Comparison of ENCODE assay signal across 1 cellular context in the genomic region with DNA sequence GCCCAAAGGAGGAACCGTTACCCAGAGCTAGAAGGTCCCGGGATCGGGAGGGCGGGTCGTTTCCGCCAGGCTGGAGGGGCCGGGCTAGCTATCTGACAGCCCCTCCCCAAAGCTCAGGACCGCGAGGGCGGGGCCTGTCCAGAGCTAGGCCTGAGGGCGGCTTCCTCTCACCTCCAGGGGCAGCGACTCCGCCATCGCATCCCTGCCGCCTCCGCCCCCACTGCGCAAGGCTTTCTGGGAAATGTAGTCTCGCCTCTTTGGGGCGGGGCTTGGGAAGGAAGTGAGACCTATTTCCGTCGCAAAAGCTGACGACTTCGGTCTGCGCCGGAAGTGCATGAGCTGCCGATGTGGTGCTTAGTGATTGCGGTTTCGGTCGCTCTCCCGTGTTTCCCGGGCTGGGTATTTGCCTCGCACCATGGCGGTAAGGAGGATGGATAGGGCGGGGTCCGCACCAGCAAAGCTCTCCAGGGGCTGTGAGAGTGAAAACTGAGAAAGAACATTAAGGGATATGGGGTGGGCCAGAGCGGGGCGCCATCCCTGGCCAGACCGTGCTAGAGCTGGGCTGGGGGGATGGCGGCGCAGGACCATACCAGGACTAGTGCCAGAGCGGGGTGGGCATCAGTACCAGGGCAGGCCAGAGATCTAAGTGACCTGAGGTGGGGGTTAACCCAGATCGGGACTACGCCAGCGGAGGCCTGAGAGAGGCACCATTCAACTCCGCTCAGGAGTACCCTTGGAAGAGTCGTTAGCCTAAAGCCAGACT.
A peak's percentile ranks its signal among the peaks of the same experiment; 100 is the strongest.
TF ChIP-seq lines count a peak whose summit lies in the region.

A gene (plus strand): TSS at position 327 of the 763 bp plus-strand sequence. CDS start 89 bp downstream, at position 416.

TF ChIP-seq in HepG2, 621 proteins besides CTCF, POLR2A, EP300 and RAD21 (continued from another document and continues in another):
- TF ChIP-seq, protein P1, sequence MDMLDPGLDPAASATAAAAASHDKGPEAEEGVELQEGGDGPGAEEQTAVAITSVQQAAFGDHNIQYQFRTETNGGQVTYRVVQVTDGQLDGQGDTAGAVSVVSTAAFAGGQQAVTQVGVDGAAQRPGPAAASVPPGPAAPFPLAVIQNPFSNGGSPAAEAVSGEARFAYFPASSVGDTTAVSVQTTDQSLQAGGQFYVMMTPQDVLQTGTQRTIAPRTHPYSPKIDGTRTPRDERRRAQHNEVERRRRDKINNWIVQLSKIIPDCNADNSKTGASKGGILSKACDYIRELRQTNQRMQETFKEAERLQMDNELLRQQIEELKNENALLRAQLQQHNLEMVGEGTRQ (IDR thresholded peaks at IDR 0.05; ENCODE audit: low read depth, low read length), result no peak
- TF ChIP-seq, protein P1 (CRISPR knock-in tag; IDR thresholded peaks at IDR 0.05; ENCODE audit: borderline replicate concordance), result no peak; the same call in 1 of the 2 replicates
- TF ChIP-seq, protein P2, sequence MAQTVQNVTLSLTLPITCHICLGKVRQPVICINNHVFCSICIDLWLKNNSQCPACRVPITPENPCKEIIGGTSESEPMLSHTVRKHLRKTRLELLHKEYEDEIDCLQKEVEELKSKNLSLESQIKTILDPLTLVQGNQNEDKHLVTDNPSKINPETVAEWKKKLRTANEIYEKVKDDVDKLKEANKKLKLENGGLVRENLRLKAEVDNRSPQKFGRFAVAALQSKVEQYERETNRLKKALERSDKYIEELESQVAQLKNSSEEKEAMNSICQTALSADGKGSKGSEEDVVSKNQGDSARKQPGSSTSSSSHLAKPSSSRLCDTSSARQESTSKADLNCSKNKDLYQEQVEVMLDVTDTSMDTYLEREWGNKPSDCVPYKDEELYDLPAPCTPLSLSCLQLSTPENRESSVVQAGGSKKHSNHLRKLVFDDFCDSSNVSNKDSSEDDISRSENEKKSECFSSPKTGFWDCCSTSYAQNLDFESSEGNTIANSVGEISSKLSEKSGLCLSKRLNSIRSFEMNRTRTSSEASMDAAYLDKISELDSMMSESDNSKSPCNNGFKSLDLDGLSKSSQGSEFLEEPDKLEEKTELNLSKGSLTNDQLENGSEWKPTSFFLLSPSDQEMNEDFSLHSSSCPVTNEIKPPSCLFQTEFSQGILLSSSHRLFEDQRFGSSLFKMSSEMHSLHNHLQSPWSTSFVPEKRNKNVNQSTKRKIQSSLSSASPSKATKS (CRISPR knock-in tag; IDR thresholded peaks at IDR 0.05), result no peak
- TF ChIP-seq, protein P3, sequence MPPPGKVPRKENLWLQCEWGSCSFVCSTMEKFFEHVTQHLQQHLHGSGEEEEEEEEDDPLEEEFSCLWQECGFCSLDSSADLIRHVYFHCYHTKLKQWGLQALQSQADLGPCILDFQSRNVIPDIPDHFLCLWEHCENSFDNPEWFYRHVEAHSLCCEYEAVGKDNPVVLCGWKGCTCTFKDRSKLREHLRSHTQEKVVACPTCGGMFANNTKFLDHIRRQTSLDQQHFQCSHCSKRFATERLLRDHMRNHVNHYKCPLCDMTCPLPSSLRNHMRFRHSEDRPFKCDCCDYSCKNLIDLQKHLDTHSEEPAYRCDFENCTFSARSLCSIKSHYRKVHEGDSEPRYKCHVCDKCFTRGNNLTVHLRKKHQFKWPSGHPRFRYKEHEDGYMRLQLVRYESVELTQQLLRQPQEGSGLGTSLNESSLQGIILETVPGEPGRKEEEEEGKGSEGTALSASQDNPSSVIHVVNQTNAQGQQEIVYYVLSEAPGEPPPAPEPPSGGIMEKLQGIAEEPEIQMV (CRISPR knock-in tag; IDR thresholded peaks at IDR 0.05; ENCODE audit: low read depth), result peak; percentile 5; the same call in 1 of the 2 replicates
- no peak for TF ChIP-seq RNF2 (conservative IDR thresholded peaks at IDR 0.05; ENCODE audit: low read depth)
- no peak for TF ChIP-seq PRPF4 (IDR thresholded peaks at IDR 0.05; ENCODE audit: low read depth, low read length, poor library complexity, severe bottlenecking)
- TF ChIP-seq PPARG (CRISPR knock-in tag; conservative IDR thresholded peaks at IDR 0.05), result peak; percentile 72; the same call in 1 of the 2 replicates
- peak; percentile 29; the same call in 1 of the 2 replicates for TF ChIP-seq SMARCC2 (IDR thresholded peaks at IDR 0.05)
- TF ChIP-seq, protein P4, sequence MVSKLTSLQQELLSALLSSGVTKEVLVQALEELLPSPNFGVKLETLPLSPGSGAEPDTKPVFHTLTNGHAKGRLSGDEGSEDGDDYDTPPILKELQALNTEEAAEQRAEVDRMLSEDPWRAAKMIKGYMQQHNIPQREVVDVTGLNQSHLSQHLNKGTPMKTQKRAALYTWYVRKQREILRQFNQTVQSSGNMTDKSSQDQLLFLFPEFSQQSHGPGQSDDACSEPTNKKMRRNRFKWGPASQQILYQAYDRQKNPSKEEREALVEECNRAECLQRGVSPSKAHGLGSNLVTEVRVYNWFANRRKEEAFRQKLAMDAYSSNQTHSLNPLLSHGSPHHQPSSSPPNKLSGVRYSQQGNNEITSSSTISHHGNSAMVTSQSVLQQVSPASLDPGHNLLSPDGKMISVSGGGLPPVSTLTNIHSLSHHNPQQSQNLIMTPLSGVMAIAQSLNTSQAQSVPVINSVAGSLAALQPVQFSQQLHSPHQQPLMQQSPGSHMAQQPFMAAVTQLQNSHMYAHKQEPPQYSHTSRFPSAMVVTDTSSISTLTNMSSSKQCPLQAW (CRISPR knock-in tag; IDR thresholded peaks at IDR 0.05), result peak; percentile 93
- no peak; the same call in 1 of the 2 replicates for TF ChIP-seq ZNF329 (CRISPR knock-in tag; IDR thresholded peaks at IDR 0.05; ENCODE audit: low read depth)
- no peak for TF ChIP-seq ZNF260 (CRISPR knock-in tag; IDR thresholded peaks at IDR 0.05; ENCODE audit: borderline replicate concordance, low read depth)
- TF ChIP-seq ZSCAN20 (CRISPR knock-in tag; IDR thresholded peaks at IDR 0.05; ENCODE audit: borderline replicate concordance), result no peak
- TF ChIP-seq, protein P5, sequence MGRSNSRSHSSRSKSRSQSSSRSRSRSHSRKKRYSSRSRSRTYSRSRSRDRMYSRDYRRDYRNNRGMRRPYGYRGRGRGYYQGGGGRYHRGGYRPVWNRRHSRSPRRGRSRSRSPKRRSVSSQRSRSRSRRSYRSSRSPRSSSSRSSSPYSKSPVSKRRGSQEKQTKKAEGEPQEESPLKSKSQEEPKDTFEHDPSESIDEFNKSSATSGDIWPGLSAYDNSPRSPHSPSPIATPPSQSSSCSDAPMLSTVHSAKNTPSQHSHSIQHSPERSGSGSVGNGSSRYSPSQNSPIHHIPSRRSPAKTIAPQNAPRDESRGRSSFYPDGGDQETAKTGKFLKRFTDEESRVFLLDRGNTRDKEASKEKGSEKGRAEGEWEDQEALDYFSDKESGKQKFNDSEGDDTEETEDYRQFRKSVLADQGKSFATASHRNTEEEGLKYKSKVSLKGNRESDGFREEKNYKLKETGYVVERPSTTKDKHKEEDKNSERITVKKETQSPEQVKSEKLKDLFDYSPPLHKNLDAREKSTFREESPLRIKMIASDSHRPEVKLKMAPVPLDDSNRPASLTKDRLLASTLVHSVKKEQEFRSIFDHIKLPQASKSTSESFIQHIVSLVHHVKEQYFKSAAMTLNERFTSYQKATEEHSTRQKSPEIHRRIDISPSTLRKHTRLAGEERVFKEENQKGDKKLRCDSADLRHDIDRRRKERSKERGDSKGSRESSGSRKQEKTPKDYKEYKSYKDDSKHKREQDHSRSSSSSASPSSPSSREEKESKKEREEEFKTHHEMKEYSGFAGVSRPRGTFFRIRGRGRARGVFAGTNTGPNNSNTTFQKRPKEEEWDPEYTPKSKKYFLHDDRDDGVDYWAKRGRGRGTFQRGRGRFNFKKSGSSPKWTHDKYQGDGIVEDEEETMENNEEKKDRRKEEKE (IDR thresholded peaks at IDR 0.05), result no peak
- peak; percentile 95 for TF ChIP-seq ZFP90 (CRISPR knock-in tag; IDR thresholded peaks at IDR 0.05; ENCODE audit: borderline replicate concordance)
- TF ChIP-seq, protein P6, sequence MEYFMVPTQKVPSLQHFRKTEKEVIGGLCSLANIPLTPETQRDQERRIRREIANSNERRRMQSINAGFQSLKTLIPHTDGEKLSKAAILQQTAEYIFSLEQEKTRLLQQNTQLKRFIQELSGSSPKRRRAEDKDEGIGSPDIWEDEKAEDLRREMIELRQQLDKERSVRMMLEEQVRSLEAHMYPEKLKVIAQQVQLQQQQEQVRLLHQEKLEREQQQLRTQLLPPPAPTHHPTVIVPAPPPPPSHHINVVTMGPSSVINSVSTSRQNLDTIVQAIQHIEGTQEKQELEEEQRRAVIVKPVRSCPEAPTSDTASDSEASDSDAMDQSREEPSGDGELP (IDR thresholded peaks at IDR 0.05; ENCODE audit: borderline replicate concordance, low read depth), result no peak
- TF ChIP-seq CREB1 (IDR thresholded peaks at IDR 0.05), result peak; percentile 99
- peak; percentile 100 for TF ChIP-seq CREB1 (CRISPR knock-in tag; IDR thresholded peaks at IDR 0.05)
- TF ChIP-seq, protein P7, sequence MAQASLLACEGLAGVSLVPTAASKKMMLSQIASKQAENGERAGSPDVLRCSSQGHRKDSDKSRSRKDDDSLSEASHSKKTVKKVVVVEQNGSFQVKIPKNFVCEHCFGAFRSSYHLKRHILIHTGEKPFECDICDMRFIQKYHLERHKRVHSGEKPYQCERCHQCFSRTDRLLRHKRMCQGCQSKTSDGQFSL (CRISPR knock-in tag; IDR thresholded peaks at IDR 0.05), result peak; percentile 69
- TF ChIP-seq NFIC (IDR thresholded peaks at IDR 0.05; ENCODE audit: low read length), result no peak
- TF ChIP-seq SMC3 (IDR thresholded peaks at IDR 0.05; ENCODE audit: low read length), result no peak
- TF ChIP-seq ATF7 (IDR thresholded peaks at IDR 0.05), result no peak
- no peak for TF ChIP-seq ATF7 (CRISPR knock-in tag; IDR thresholded peaks at IDR 0.05)
- TF ChIP-seq, protein P8, sequence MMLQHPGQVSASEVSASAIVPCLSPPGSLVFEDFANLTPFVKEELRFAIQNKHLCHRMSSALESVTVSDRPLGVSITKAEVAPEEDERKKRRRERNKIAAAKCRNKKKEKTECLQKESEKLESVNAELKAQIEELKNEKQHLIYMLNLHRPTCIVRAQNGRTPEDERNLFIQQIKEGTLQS (CRISPR knock-in tag; IDR thresholded peaks at IDR 0.05), result peak; percentile 64; the same call in 1 of the 2 replicates
- TF ChIP-seq, protein P9, sequence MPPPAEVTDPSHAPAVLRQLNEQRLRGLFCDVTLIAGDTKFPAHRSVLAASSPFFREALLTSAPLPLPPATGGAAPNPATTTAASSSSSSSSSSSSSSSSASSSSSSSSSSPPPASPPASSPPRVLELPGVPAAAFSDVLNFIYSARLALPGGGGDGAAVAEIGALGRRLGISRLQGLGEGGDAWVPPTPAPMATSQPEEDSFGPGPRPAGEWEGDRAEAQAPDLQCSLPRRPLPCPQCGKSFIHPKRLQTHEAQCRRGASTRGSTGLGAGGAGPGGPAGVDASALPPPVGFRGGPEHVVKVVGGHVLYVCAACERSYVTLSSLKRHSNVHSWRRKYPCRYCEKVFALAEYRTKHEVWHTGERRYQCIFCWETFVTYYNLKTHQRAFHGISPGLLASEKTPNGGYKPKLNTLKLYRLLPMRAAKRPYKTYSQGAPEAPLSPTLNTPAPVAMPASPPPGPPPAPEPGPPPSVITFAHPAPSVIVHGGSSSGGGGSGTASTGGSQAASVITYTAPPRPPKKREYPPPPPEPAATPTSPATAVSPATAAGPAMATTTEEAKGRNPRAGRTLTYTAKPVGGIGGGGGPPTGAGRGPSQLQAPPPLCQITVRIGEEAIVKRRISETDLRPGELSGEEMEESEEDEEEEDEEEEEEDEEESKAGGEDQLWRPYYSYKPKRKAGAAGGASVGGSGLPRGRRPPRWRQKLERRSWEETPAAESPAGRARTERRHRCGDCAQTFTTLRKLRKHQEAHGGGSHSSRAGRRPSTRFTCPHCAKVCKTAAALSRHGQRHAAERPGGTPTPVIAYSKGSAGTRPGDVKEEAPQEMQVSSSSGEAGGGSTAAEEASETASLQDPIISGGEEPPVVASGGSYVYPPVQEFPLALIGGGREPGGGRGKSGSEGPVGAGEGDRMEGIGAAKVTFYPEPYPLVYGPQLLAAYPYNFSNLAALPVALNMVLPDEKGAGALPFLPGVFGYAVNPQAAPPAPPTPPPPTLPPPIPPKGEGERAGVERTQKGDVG (CRISPR knock-in tag; IDR thresholded peaks at IDR 0.05; ENCODE audit: borderline replicate concordance), result peak; percentile 88; the same call in 1 of the 2 replicates
- TF ChIP-seq, protein P10, sequence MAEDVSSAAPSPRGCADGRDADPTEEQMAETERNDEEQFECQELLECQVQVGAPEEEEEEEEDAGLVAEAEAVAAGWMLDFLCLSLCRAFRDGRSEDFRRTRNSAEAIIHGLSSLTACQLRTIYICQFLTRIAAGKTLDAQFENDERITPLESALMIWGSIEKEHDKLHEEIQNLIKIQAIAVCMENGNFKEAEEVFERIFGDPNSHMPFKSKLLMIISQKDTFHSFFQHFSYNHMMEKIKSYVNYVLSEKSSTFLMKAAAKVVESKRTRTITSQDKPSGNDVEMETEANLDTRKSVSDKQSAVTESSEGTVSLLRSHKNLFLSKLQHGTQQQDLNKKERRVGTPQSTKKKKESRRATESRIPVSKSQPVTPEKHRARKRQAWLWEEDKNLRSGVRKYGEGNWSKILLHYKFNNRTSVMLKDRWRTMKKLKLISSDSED (CRISPR knock-in tag; IDR thresholded peaks at IDR 0.05), result no peak
- TF ChIP-seq SP4 (CRISPR knock-in tag; IDR thresholded peaks at IDR 0.05), result peak; percentile 100
- TF ChIP-seq GATA4 (IDR thresholded peaks at IDR 0.05; ENCODE audit: borderline replicate concordance, low read depth), result no peak
- no peak for TF ChIP-seq ZNF180 (CRISPR knock-in tag; IDR thresholded peaks at IDR 0.05; ENCODE audit: borderline replicate concordance, low read depth)
- TF ChIP-seq NFE2L2 (IDR thresholded peaks at IDR 0.05; ENCODE audit: low read length), result no peak
- TF ChIP-seq, protein P11, sequence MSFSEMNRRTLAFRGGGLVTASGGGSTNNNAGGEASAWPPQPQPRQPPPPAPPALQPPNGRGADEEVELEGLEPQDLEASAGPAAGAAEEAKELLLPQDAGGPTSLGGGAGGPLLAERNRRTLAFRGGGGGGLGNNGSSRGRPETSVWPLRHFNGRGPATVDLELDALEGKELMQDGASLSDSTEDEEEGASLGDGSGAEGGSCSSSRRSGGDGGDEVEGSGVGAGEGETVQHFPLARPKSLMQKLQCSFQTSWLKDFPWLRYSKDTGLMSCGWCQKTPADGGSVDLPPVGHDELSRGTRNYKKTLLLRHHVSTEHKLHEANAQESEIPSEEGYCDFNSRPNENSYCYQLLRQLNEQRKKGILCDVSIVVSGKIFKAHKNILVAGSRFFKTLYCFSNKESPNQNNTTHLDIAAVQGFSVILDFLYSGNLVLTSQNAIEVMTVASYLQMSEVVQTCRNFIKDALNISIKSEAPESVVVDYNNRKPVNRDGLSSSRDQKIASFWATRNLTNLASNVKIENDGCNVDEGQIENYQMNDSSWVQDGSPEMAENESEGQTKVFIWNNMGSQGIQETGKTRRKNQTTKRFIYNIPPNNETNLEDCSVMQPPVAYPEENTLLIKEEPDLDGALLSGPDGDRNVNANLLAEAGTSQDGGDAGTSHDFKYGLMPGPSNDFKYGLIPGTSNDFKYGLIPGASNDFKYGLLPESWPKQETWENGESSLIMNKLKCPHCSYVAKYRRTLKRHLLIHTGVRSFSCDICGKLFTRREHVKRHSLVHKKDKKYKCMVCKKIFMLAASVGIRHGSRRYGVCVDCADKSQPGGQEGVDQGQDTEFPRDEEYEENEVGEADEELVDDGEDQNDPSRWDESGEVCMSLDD (CRISPR knock-in tag; IDR thresholded peaks at IDR 0.05; ENCODE audit: borderline replicate concordance), result no peak
- TF ChIP-seq HOXA7 (CRISPR knock-in tag; IDR thresholded peaks at IDR 0.05), result no peak
